Comparison of ENCODE assay signal across 9 cellular contexts in the genomic region with DNA sequence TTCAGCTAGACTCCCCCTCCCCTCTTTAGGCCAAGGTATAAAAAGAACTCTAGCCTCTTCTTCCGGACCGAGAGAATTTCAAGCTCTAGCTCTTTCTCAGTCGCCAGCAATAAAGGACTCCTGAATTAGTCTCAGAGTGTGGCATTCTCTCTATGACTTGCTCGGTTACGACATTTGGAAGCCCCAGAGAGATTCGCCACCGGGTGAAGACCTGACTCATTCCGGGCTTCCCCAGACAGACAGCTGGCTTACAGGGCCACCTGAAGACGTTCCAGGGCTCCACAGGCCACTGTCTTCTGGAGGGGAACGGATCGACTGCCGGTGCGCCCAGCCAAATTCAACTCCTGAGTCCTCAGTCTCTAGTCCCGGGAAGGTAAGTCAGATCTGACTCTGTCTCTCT. TPM values are rescaled to one million over a fixed set of nuclear protein-coding genes. Genes with fewer than 3 reads are reported as not detected.
DNase-seq lines count a peak whose midpoint lies in the region; ATAC-seq and TF ChIP-seq lines count a peak whose summit lies in the region.
"Had no signal": no experiment of that assay in that cellular context is flagged by ENCODE, and none has a peak within 500 bp of the region (broad histone marks: within the 10 kb centered on the region; RNA-seq: fewer than 3 reads in every experiment).

A gene (plus strand): TSS at position 234 of the 400 bp plus-strand sequence. CDS start 15,510 bp downstream, outside the sequence.

- no peaks in the 10 kb centered on the region for H4K20me1 ChIP-seq in mammary epithelial cell (ENCODE audit: insufficient read depth, low read length)

- peak; percentile 80 for ATAC-seq in GM19328 (IDR thresholded peaks at IDR 0.05; ENCODE audit: unreplicated experiment)
- peak; percentile 78 for ATAC-seq in HG03159 (IDR thresholded peaks at IDR 0.05; ENCODE audit: unreplicated experiment)
- ATAC-seq in stimulated activated naive CD8-positive, alpha-beta T cell treated with anti-CD3 and anti-CD28 coated beads, Interleukin-15, amount 100 ng/mL, for 72 hours: peak; percentile 65

- CTCF ChIA-PET in mammary epithelial cell (lab: Charles Lee; ENCODE audit: low non-redundant PET): interaction anchor here (0.8 kb wide), 1 partner anchor 117 kb away, joined by 6 read pairs; no protein-coding TSS in a partner anchor

- no peak within 1 kb of the TSS for H3K4me3 Mint-ChIP-seq in stimulated activated naive CD8-positive, alpha-beta T cell treated with anti-CD3 and anti-CD28 coated beads, Interleukin-15, amount 100 ng/mL, for 72 hours
- H3K4me3 Mint-ChIP-seq in activated CD4-positive, alpha-beta T cell treated with anti-CD3 and anti-CD28 coated beads, Interleukin-2, amount 10 ng/mL, durations not matched to agents 24 days and 14 days: no peak within 1 kb of the TSS

- no peak for TF ChIP-seq CTCF in mammary epithelial cell (conservative IDR thresholded peaks at IDR 0.05 in 1 of 2, IDR thresholded peaks at IDR 0.05 in 1 of 2; ENCODE audit: extremely low read depth in 1 of 2, insufficient read depth in 1 of 2, low read depth in 1 of 2, low read length in 2 of 2)

- H3K9me3 Mint-ChIP-seq in stimulated activated naive CD8-positive, alpha-beta T cell treated with anti-CD3 and anti-CD28 coated beads, Interleukin-15, amount 100 ng/mL, for 72 hours: no peaks in the 10 kb centered on the region
- H3K9me3 Mint-ChIP-seq in activated CD4-positive, alpha-beta T cell treated with anti-CD3 and anti-CD28 coated beads, Interleukin-2, amount 10 ng/mL, durations not matched to agents 24 days and 14 days: no peaks in the 10 kb centered on the region

- H3K9ac ChIP-seq in mammary epithelial cell (ENCODE audit: insufficient read depth, low read length): no peak within 1 kb of the TSS

- H3K4me1 ChIP-seq in mammary epithelial cell (ENCODE audit: insufficient read depth, low read length): peaks cover 22% of the 10 kb centered on the region

- dilution Hi-C loops in mammary epithelial cell (cut with HindIII; ENCODE audit: low sequenced_read_pairs): no loop called here

- H3K36me3 ChIP-seq in mammary epithelial cell (ENCODE audit: insufficient read depth, low read length): no peaks in the 10 kb centered on the region

- no peak within 1 kb of the TSS for H3K4me2 ChIP-seq in mammary epithelial cell (ENCODE audit: insufficient read depth, low read depth, low read length)

- no peaks in the 10 kb centered on the region for H3K36me3 Mint-ChIP-seq in activated CD4-positive, alpha-beta T cell treated with anti-CD3 and anti-CD28 coated beads, Interleukin-2, amount 10 ng/mL, durations not matched to agents 24 days and 14 days (ENCODE audit: low read depth)

- intact Hi-C loops in mammary epithelial cell (cut with micrococcal nuclease): loop anchor here (5.0 kb wide), 1 partner anchor 43 kb away; no protein-coding TSS in a partner anchor
- intact Hi-C loops in activated CD4-positive, alpha-beta T cell treated with anti-CD3 and anti-CD28 coated beads, Interleukin-2, amount 10 ng/mL, durations not matched to agents 24 days and 14 days (cut with micrococcal nuclease): no loop called here

- in situ Hi-C loops in mammary epithelial cell (cut with MboI; ENCODE audit: low sequenced_read_pairs in 2 of 2): no loop called here

- H3K4me1 Mint-ChIP-seq in stimulated activated naive CD8-positive, alpha-beta T cell treated with anti-CD3 and anti-CD28 coated beads, Interleukin-15, amount 100 ng/mL, for 72 hours: no peaks in the 10 kb centered on the region
- no peaks in the 10 kb centered on the region for H3K4me1 Mint-ChIP-seq in activated CD4-positive, alpha-beta T cell treated with anti-CD3 and anti-CD28 coated beads, Interleukin-2, amount 10 ng/mL, durations not matched to agents 24 days and 14 days

- 79% methylated on average over 13 of the region's 14 CpGs for WGBS in mammary epithelial cell (ENCODE audit: low coverage, missing lambda C conversion rate)

- H3K27ac Mint-ChIP-seq in stimulated activated naive CD8-positive, alpha-beta T cell treated with anti-CD3 and anti-CD28 coated beads, Interleukin-15, amount 100 ng/mL, for 72 hours: peak within 1 kb of the TSS in 1 of 2 donors; percentile 13
- H3K27ac Mint-ChIP-seq in activated CD4-positive, alpha-beta T cell treated with anti-CD3 and anti-CD28 coated beads, Interleukin-2, amount 10 ng/mL, durations not matched to agents 24 days and 14 days: no peak within 1 kb of the TSS

- H3K9me3 ChIP-seq in mammary epithelial cell (replicated peaks; ENCODE audit: insufficient read depth, low read length): no peaks in the 10 kb centered on the region

- peaks cover 33% of the 10 kb centered on the region for H3K27me3 Mint-ChIP-seq in stimulated activated naive CD8-positive, alpha-beta T cell treated with anti-CD3 and anti-CD28 coated beads, Interleukin-15, amount 100 ng/mL, for 72 hours
- H3K27me3 Mint-ChIP-seq in activated CD4-positive, alpha-beta T cell treated with anti-CD3 and anti-CD28 coated beads, Interleukin-2, amount 10 ng/mL, durations not matched to agents 24 days and 14 days: peaks cover 9% of the 10 kb centered on the region

- H3K79me2 ChIP-seq in mammary epithelial cell (ENCODE audit: insufficient read depth, low read length): no peaks in the 10 kb centered on the region

- BruUV-seq in mammary epithelial cell (replicated peaks; lab: Mats Ljungman, UMichigan): no TSS peak

- H2AFZ ChIP-seq in mammary epithelial cell (ENCODE audit: low read depth, low read length): peak within 1 kb of the TSS; percentile 22

- H3K27ac ChIP-seq in mammary epithelial cell (ENCODE audit: insufficient read depth, low read depth, low read length): no peak within 1 kb of the TSS

- DNase-seq in ELF-1 (ENCODE audit: low read depth, low spot score) (peak; percentile 39), mammary epithelial cell (peak; percentile 62), DMS153 treated with DMSO at 0.1 percent for 48 hours (lab: John Stamatoyannopoulos, UW; ENCODE audit: unreplicated experiment) (no peak), cerebellar nuclear complex (lab: John Stamatoyannopoulos, UW) (no peak)
- peak in 1 of 2 donors; percentile 11 for DNase-seq in stimulated activated naive CD8-positive, alpha-beta T cell treated with anti-CD3 and anti-CD28 coated beads, Interleukin-15, amount 100 ng/mL, for 72 hours
- DNase-seq in activated CD4-positive, alpha-beta T cell treated with anti-CD3 and anti-CD28 coated beads, Interleukin-2, amount 10 ng/mL, durations not matched to agents 24 days and 14 days: no peak

- no peaks in the 10 kb centered on the region for H3K27me3 ChIP-seq in mammary epithelial cell (ENCODE audit: insufficient read depth, low read length)

- H3K4me3 ChIP-seq in mammary epithelial cell (replicated peaks in 1 of 3; ENCODE audit: insufficient read depth in 1 of 3, low read depth in 2 of 3, low read length in 3 of 3): no peak within 1 kb of the TSS

RNA-seq across cellular contexts. Expression of the gene that starts here (rescaled TPM):
- not detected for total RNA-seq in mammary epithelial cell
- polyA plus RNA-seq in mammary epithelial cell: not detected
- polyA minus RNA-seq in mammary epithelial cell: not detected
- total RNA-seq in activated CD4-positive, alpha-beta T cell treated with anti-CD3 and anti-CD28 coated beads, Interleukin-2, amount 10 ng/mL, durations not matched to agents 24 days and 14 days: not detected in 2 replicates
- total RNA-seq: temporal lobe had no signal

Comparison
In these comparisons a context has a peak if more than half of its experiments do, and no peak if none do; other contexts are left out.
1. Peak in DNase-seq in mammary epithelial cell; RNA of the gene not detected or under 1 TPM.